Comparison of ENCODE assay signal across 7 cellular contexts in genomic region chr7:113230691-113231090, GRCh38.
"Had no signal": no experiment of that assay in that cellular context is flagged by ENCODE, and none has a peak within 500 bp of the region (broad histone marks: within the 10 kb centered on the region; RNA-seq: fewer than 3 reads in every experiment).

No MANE protein-coding gene starts in this region.

- ATAC-seq: GM12878 had no signal

- FAIRE-seq: GM12878, GM12891, GM12892, GM18507, GM19239 had no signal

- H3K4me3 ChIP-seq: GM12878 had no signal

- DNase-seq: GDM1, GF-D8 had no signal
